ENCODE assay signal across 8 cellular contexts in the genomic region with DNA sequence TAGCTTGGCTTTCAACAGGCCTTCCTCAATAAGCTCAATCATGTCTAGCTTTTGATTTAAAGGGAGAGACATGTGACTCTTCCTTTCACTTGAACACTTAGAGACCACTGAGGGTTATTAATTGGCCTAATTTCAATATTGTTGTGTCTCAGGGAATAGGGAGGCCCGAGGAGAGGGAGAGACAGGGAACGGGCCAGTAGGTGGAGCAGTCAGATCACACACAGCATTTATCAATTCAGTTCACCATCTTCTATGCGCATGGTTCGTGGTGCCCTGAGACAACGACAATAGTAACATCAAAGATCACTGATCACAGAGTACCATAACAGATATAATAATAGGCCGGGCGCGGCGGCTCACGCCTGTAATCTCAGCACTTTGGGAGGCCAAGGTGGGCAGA. TPM values are rescaled to one million over a fixed set of nuclear protein-coding genes. Genes with fewer than 3 reads are reported as not detected.
DNase-seq lines count a peak whose midpoint lies in the region; ATAC-seq, FAIRE-seq and TF ChIP-seq lines count a peak whose summit lies in the region.

No MANE protein-coding gene starts in this region.

- no peaks in the 10 kb centered on the region for H3K4me1 ChIP-seq in breast epithelium

- no peak for TF ChIP-seq POLR2A in breast epithelium (IDR thresholded peaks at IDR 0.05)

- intact Hi-C loops in breast epithelium (cut with DNase I; ENCODE audit: low total_unique reads): no loop called here

- FAIRE-seq in frontal cortex (lab: Jason Lieb, UNC): no peak

- DNase-seq in G401 (ENCODE audit: low spot score) (peak; percentile 73), NCI-H69 (lab: John Stamatoyannopoulos, UW) (peak; percentile 21), breast epithelium (ENCODE audit: low spot score in 2 of 2) (no peak), lung microvascular endothelial cell (ENCODE audit: low read depth in 2 of 2) (peak; percentile 47 to 69), frontal cortex (ENCODE audit: low spot score in 2 of 2) (no peak), NCI-H345 treated with DMSO at 0.1 percent for 48 hours (lab: John Stamatoyannopoulos, UW; ENCODE audit: unreplicated experiment) (no peak)

- TF ChIP-seq CTCF in breast epithelium (IDR thresholded peaks at IDR 0.05): peak in 2 of 3 donors; percentile 23 to 40

- ATAC-seq in GM21515 (IDR thresholded peaks at IDR 0.05; ENCODE audit: unreplicated experiment) (no peak), HG03045 (IDR thresholded peaks at IDR 0.05; ENCODE audit: unreplicated experiment) (no peak)

- no peak overlapping the region for H3K27ac ChIP-seq in breast epithelium

- H3K27me3 ChIP-seq in breast epithelium: peaks cover 0 to 22% of the 10 kb centered on the region in 2 donors

- in situ Hi-C loops in G401 (cut with HindIII; ENCODE audit: low sequenced_read_pairs): no loop called here

- H3K9me3 ChIP-seq in breast epithelium: no peaks in the 10 kb centered on the region

- H3K36me3 ChIP-seq in breast epithelium: no peaks in the 10 kb centered on the region

- H3K4me3 ChIP-seq in breast epithelium: no peak overlapping the region

RNA-seq across cellular contexts. Expression of gene ZNF81, which starts 17.8 kb away (rescaled TPM):
- total RNA-seq in G401 (2014; rRNA removed; shearing (Covaris generic)): 0.49 and 1.4 TPM in 2 replicates
- total RNA-seq in breast epithelium (10 to 100 TPM in 2 of 3 donors, 1 to 10 TPM in 1; 6.4 to 11.1 (median 10.2) TPM), lung microvascular endothelial cell (2.6 and 4.4 TPM in 2 replicates), frontal cortex (13.9 TPM)

Comparison
In these comparisons a context has a peak if more than half of its experiments do, and no peak if none do; other contexts are left out.
1. DNase-seq: peak in G401 (single experiment), NCI-H69 (single experiment) and lung microvascular endothelial cell (2 of 2); none in breast epithelium (0 of 2), frontal cortex (0 of 2) and NCI-H345 treated with DMSO at 0.1 percent for 48 hours (single experiment).